Comparison of ENCODE assay signal across 1 cellular context in the genomic region with DNA sequence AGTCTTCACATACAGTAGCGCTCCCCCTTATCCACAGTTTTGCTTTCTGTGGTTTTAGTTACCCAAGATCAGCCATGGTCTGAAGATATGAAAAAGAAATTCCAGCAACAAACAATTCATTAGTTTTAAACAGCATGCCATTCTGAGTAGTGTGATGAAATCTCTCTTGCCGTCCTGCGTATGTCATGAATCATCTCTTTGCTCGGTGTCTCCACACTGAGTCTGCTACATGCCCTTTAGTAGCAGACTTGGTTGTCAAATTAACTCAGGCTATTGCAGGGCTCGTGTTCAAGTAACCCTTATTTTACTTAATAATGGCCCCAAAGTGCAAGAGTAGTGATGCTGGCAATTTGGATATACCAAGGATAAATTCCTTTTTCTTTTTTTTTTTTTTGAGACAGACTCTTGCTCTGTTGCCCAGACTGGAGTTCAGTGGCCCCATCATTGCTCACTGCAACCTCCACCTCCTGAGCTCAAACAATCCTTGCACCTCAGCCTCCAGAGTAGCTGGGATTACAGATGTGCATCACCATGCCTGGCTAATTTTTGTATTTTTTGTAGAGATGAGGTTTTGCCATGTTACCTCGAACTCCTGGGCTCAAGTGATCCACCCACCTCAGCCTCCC.
TF ChIP-seq lines count a peak whose summit lies in the region.

No MANE protein-coding gene starts in this region.

TF ChIP-seq in HEK293, 187 proteins besides CTCF, POLR2A, EP300 and RAD21 (continued from another document):
- TF ChIP-seq, protein P1, sequence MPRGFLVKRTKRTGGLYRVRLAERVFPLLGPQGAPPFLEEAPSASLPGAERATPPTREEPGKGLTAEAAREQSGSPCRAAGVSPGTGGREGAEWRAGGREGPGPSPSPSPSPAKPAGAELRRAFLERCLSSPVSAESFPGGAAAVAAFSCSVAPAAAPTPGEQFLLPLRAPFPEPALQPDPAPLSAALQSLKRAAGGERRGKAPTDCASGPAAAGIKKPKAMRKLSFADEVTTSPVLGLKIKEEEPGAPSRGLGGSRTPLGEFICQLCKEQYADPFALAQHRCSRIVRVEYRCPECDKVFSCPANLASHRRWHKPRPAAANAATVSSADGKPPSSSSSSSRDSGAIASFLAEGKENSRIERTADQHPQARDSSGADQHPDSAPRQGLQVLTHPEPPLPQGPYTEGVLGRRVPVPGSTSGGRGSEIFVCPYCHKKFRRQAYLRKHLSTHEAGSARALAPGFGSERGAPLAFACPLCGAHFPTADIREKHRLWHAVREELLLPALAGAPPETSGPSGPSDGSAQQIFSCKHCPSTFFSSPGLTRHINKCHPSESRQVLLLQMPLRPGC (tag by site-specific recombination; IDR thresholded peaks at IDR 0.05): 0 out of 2 replicates have a peak, but pooled peaks have one; percentile 38
- TF ChIP-seq SP7 (tag by site-specific recombination; IDR thresholded peaks at IDR 0.05) (peak; percentile 48; the same call in 1 of the 2 replicates), ZNF629 (tag by site-specific recombination; IDR thresholded peaks at IDR 0.05) (peak; percentile 38; the same call in 1 of the 2 replicates), ZNF211 (tag by site-specific recombination; IDR thresholded peaks at IDR 0.05; ENCODE audit: low read depth) (no peak), ZNF623 (tag by site-specific recombination; IDR thresholded peaks at IDR 0.05) (0 out of 2 replicates have a peak, but pooled peaks have one; percentile 5), ZNF791 (tag by site-specific recombination; IDR thresholded peaks at IDR 0.05) (no peak), ZBTB48 (tag by site-specific recombination; IDR thresholded peaks at IDR 0.05) (0 out of 2 replicates have a peak, but pooled peaks have one; percentile 32), ZNF48 (tag by site-specific recombination; IDR thresholded peaks at IDR 0.05) (no peak), ZNF140 (tag by site-specific recombination; IDR thresholded peaks at IDR 0.05) (no peak)
- TF ChIP-seq, protein P2, sequence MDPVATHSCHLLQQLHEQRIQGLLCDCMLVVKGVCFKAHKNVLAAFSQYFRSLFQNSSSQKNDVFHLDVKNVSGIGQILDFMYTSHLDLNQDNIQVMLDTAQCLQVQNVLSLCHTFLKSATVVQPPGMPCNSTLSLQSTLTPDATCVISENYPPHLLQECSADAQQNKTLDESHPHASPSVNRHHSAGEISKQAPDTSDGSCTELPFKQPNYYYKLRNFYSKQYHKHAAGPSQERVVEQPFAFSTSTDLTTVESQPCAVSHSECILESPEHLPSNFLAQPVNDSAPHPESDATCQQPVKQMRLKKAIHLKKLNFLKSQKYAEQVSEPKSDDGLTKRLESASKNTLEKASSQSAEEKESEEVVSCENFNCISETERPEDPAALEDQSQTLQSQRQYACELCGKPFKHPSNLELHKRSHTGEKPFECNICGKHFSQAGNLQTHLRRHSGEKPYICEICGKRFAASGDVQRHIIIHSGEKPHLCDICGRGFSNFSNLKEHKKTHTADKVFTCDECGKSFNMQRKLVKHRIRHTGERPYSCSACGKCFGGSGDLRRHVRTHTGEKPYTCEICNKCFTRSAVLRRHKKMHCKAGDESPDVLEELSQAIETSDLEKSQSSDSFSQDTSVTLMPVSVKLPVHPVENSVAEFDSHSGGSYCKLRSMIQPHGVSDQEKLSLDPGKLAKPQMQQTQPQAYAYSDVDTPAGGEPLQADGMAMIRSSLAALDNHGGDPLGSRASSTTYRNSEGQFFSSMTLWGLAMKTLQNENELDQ (tag by site-specific recombination; IDR thresholded peaks at IDR 0.05; ENCODE audit: low read depth): no peak
TF ChIP-seq in HEK293: peak in this region for 7.
